8 cellular contexts compared by ENCODE assay signal in the genomic region with DNA sequence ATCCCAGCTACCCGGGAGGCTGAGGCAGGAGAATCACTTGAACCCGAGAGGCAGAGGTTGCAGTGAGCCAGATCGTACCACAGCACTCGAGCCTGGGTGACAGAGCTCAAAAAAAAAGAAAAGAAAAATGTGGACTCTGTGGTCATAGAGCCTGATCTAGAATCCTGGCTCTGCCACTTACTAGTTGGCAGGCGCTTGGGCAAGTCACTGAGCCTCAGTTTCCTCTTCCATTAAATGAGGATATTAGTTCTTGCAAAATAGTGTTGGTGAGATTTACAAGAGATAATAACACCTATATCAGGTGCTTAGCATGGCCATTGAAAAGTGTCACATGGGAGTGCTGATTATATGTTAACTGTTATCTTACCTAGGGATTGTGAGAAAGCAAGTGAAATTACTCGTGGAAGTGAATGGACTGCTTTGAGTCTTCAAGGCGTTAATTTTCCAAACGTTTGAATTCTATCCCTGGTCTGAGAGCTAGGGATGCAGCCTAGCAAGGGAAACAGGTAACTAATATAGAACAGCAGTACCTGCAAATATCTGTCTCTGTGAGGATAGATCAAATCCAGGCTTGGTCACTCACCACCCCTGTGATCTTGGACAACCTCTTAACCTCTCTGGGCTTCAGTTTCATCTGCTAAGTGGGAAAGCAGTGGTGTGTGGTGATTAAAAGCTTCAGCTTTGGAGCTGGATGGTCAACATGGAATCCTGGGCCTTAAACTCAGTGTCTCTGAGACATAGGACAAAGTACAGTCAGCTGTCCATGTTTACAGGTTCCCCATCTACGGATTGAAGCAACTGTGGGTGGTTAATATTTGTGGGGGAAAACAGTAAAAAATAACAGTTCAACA. TPM values are rescaled to one million over a fixed set of nuclear protein-coding genes. Genes with fewer than 3 reads are reported as not detected.
DNase-seq lines count a peak whose midpoint lies in the region; ATAC-seq and TF ChIP-seq lines count a peak whose summit lies in the region.

No MANE protein-coding gene starts in this region.

- peak overlapping the region; percentile 86 for H2AFZ ChIP-seq in KMS-11 (ENCODE audit: low read depth)

- H3K27ac ChIP-seq in KMS-11, result no peak overlapping the region

- no peaks in the 10 kb centered on the region for H3K27me3 ChIP-seq in KMS-11 (ENCODE audit: insufficient read depth, low read depth)

- ATAC-seq in natural killer cell treated with Interleukin-12 subunit alpha and Interleukin-12 subunit beta and Interleukin-15 and Interleukin-18, amount 100 ng/mL, for 72 hours, result no peak
- no peak for ATAC-seq in HG03139 (IDR thresholded peaks at IDR 0.05; ENCODE audit: unreplicated experiment)
- ATAC-seq in HG02885 (IDR thresholded peaks at IDR 0.05; ENCODE audit: poor library complexity, unreplicated experiment), result no peak

- no peak for TF ChIP-seq CTCF in AG09309 (IDR thresholded peaks at IDR 0.05; ENCODE audit: control insufficient read depth, insufficient read depth, low read depth, low read length, missing control alignments)
- TF ChIP-seq CTCF in KMS-11 (conservative IDR thresholded peaks at IDR 0.05; ENCODE audit: low read depth, low read length), result no peak
- no peak for TF ChIP-seq CTCF in cardiac fibroblast (IDR thresholded peaks at IDR 0.05; ENCODE audit: low read depth, low read length)

- H3K27ac Mint-ChIP-seq in natural killer cell treated with Interleukin-12 subunit alpha and Interleukin-12 subunit beta and Interleukin-15 and Interleukin-18, amount 100 ng/mL, for 72 hours, result peak overlapping the region; percentile 90 to 98

- H3K4me3 ChIP-seq in AG09309 (ENCODE audit: control insufficient read depth, low read depth, low read length), result peak overlapping the region; percentile 96
- H3K4me3 ChIP-seq in KMS-11 (IDR thresholded peaks at IDR 0.05; ENCODE audit: insufficient read depth, low read depth, low read length), result peak overlapping the region; percentile 54
- H3K4me3 ChIP-seq in cardiac fibroblast (replicated peaks in 1 of 2; ENCODE audit: low read depth in 2 of 2, low read length in 2 of 2), result peak overlapping the region; percentile 71 to 89

- peak overlapping the region; percentile 75 for H3K9ac ChIP-seq in KMS-11

- peak overlapping the region; percentile 90 for H3K4me3 Mint-ChIP-seq in natural killer cell treated with Interleukin-12 subunit alpha and Interleukin-12 subunit beta and Interleukin-15 and Interleukin-18, amount 100 ng/mL, for 72 hours

- H3K79me2 ChIP-seq in KMS-11 (ENCODE audit: insufficient read depth, low read depth), result no peaks in the 10 kb centered on the region

- no peaks in the 10 kb centered on the region for H4K20me1 ChIP-seq in KMS-11 (ENCODE audit: insufficient read depth)

- H3K9me3 Mint-ChIP-seq in natural killer cell treated with Interleukin-12 subunit alpha and Interleukin-12 subunit beta and Interleukin-15 and Interleukin-18, amount 100 ng/mL, for 72 hours, result no peaks in the 10 kb centered on the region

- peak overlapping the region; percentile 68 for H3K4me2 ChIP-seq in KMS-11

- no peaks in the 10 kb centered on the region for H3K36me3 ChIP-seq in KMS-11 (ENCODE audit: insufficient read depth)

- H3K4me1 Mint-ChIP-seq in natural killer cell treated with Interleukin-12 subunit alpha and Interleukin-12 subunit beta and Interleukin-15 and Interleukin-18, amount 100 ng/mL, for 72 hours (ENCODE audit: low read depth in 2 of 2), result peaks cover 36 to 38% of the 10 kb centered on the region in 2 donors

- no peaks in the 10 kb centered on the region for H3K36me3 Mint-ChIP-seq in natural killer cell treated with Interleukin-12 subunit alpha and Interleukin-12 subunit beta and Interleukin-15 and Interleukin-18, amount 100 ng/mL, for 72 hours

- no peak for DNase-seq in AG09309 (ENCODE audit: low read depth)
- DNase-seq in cardiac fibroblast (ENCODE audit: low read depth in 2 of 2), result no peak
- DNase-seq in natural killer cell treated with Interleukin-12 subunit alpha and Interleukin-12 subunit beta and Interleukin-15 and Interleukin-18, amount 100 ng/mL, for 72 hours (ENCODE audit: low spot score), result no peak
- no peak for DNase-seq in OCI-M1 (lab: John Stamatoyannopoulos, UW)
- DNase-seq in NCI-H345 (lab: John Stamatoyannopoulos, UW), result no peak

- H3K27me3 Mint-ChIP-seq in natural killer cell treated with Interleukin-12 subunit alpha and Interleukin-12 subunit beta and Interleukin-15 and Interleukin-18, amount 100 ng/mL, for 72 hours, result no peaks in the 10 kb centered on the region

- H3K4me1 ChIP-seq in KMS-11 (ENCODE audit: low read depth, poor library complexity, severe bottlenecking), result no peaks in the 10 kb centered on the region

RNA-seq across cellular contexts. Expression of a gene that starts 1.0 kb away (rescaled TPM):
- total RNA-seq in natural killer cell treated with Interleukin-12 subunit alpha and Interleukin-12 subunit beta and Interleukin-15 and Interleukin-18, amount 100 ng/mL, for 72 hours, result 10 to 100 TPM; 37.7 to 50.4 TPM

RNA-seq across cellular contexts. Expression of a gene that starts 44.2 kb away (rescaled TPM):
- 100 to 1,000 TPM; 213 to 224 TPM for total RNA-seq in natural killer cell treated with Interleukin-12 subunit alpha and Interleukin-12 subunit beta and Interleukin-15 and Interleukin-18, amount 100 ng/mL, for 72 hours
